Comparison of ENCODE assay signal across 25 cellular contexts in genomic region chr2:24439971-24440340, GRCh38.
"Had no signal": no experiment of that assay in that cellular context is flagged by ENCODE, and none has a peak within 500 bp of the region (broad histone marks: within the 10 kb centered on the region; RNA-seq: fewer than 3 reads in every experiment).

No MANE protein-coding gene starts in this region.

- H3K27me3 ChIP-seq: adrenal gland, MG63 had no signal

- DNase-seq: activated CD4-positive, alpha-beta T cell treated with anti-CD3 and anti-CD28 coated beads for 48 hours; activated CD4-positive, alpha-beta T cell treated with anti-CD3 and anti-CD28 coated beads, Interleukin-2, amount 50 U/mL, for 4 hours; activated CD4-positive, CD25-positive, alpha-beta regulatory T cell treated with anti-CD3 and anti-CD28 coated beads, Interleukin-2, amount 50 U/mL, for 72 hours; activated CD8-positive, alpha-beta memory T cell treated with anti-CD3 and anti-CD28 coated beads, Interleukin-2, amount 10 ng/mL, durations not matched to agents 7 days and 5 days; activated gamma-delta T cell treated with Interleukin-2 at 50 U/mL for 16 hours; activated naive CD4-positive, alpha-beta T cell treated with anti-CD3 and anti-CD28 coated beads, Interleukin-2, amount 10 ng/mL, durations not matched to agents 7 days and 5 days; activated naive CD8-positive, alpha-beta T cell treated with anti-CD3 and anti-CD28 coated beads for 36 hours; activated T-cell treated with anti-CD3 and anti-CD28 coated beads, Interleukin-2, amount 50 U/mL, for 24 hours; adrenal gland; anterior cingulate cortex; cerebellar nuclear complex; MG63; MV-4-11; NCI-H1105; NCI-H1436; NCI-H1694 treated with DMSO at 0.1 percent for 48 hours; NCI-H2029 treated with DMSO at 0.1 percent for 48 hours; NCI-H510A treated with DMSO at 0.1 percent for 48 hours; NCI-H69; NK-92 treated with Interleukin-12 subunit alpha and Interleukin-12 subunit beta, amount 100 ng/mL, for 24 hours; SHP77 had no signal

- H3K9me3 ChIP-seq: adrenal gland, MG63 had no signal

- H3K27ac ChIP-seq: adrenal gland, KMS-11 had no signal

- H3K4me2 ChIP-seq: KMS-11 had no signal

- H3K4me3 ChIP-seq: adrenal gland, MG63 had no signal

- FAIRE-seq: RCC 7860 had no signal

- ATAC-seq: activated CD8-positive, alpha-beta memory T cell treated with anti-CD3 and anti-CD28 coated beads, Interleukin-2, amount 10 ng/mL, durations not matched to agents 7 days and 5 days; activated T-helper 17 cell treated with anti-CD3 and anti-CD28 coated beads, Interleukin-2, amount 50 U/mL, for 72 hours; WTC11 had no signal

- H3K36me3 ChIP-seq: adrenal gland, MG63 had no signal

- H3K9ac ChIP-seq: KMS-11 had no signal
